ENCODE assay signal across 22 cellular contexts in the genomic region with DNA sequence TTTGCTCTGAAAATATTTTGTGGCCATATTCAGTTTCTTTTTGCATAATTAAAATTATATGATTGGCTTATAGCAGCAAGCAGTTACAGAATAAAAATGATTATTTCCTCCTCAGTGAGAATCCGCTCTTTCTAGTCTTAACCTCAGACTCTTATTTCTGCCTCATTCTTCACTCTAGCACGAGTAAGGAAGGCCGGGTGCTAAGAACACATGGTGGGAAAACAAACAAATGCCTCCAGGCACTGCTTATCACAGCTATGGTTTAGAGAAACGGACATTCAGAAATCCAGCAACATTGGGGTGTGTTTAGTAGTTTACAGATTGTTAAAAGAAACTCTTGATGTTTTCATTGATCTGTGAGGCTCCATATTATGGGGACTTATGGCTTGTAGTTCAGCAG.
"Had no signal": no experiment of that assay in that cellular context is flagged by ENCODE, and none has a peak within 500 bp of the region (broad histone marks: within the 10 kb centered on the region; RNA-seq: fewer than 3 reads in every experiment).

No MANE protein-coding gene starts in this region.

- H3K27me3 ChIP-seq: gastrocnemius medialis, spleen, upper lobe of left lung had no signal

- H3K27ac ChIP-seq: gastrocnemius medialis, spleen, thoracic aorta, upper lobe of left lung, WERI-Rb-1 had no signal

- H3K4me3 Mint-ChIP-seq: activated CD4-positive, alpha-beta T cell treated with anti-CD3 and anti-CD28 coated beads, Interleukin-2, amount 10 ng/mL, durations not matched to agents 7 days and 5 days; activated CD8-positive, alpha-beta T cell treated with anti-CD3 and anti-CD28 coated beads, Interleukin-2, amount 10 ng/mL, durations not matched to agents 7 days and 5 days; activated naive CD8-positive, alpha-beta T cell treated with anti-CD3 and anti-CD28 coated beads for 36 hours; nephron had no signal

- H3K27me3 Mint-ChIP-seq: activated CD4-positive, alpha-beta T cell treated with anti-CD3 and anti-CD28 coated beads, Interleukin-2, amount 10 ng/mL, durations not matched to agents 7 days and 5 days; activated naive CD8-positive, alpha-beta T cell treated with anti-CD3 and anti-CD28 coated beads for 36 hours had no signal

- H3K4me3 ChIP-seq: gastrocnemius medialis, spleen, thoracic aorta, upper lobe of left lung had no signal

- FAIRE-seq: bronchial epithelial cell, TTC549 had no signal

- H3K36me3 ChIP-seq: gastrocnemius medialis, thoracic aorta, upper lobe of left lung, WERI-Rb-1 had no signal

- H3K9me3 ChIP-seq: gastrocnemius medialis, spleen, thoracic aorta, upper lobe of left lung had no signal

- H3K27ac Mint-ChIP-seq: activated CD4-positive, alpha-beta T cell treated with anti-CD3 and anti-CD28 coated beads, Interleukin-2, amount 10 ng/mL, durations not matched to agents 7 days and 5 days; activated CD8-positive, alpha-beta T cell treated with anti-CD3 and anti-CD28 coated beads, Interleukin-2, amount 10 ng/mL, durations not matched to agents 7 days and 5 days; activated naive CD8-positive, alpha-beta T cell treated with anti-CD3 and anti-CD28 coated beads for 36 hours; nephron had no signal

- ATAC-seq: activated CD8-positive, alpha-beta T cell treated with anti-CD3 and anti-CD28 coated beads, Interleukin-2, amount 10 ng/mL, durations not matched to agents 7 days and 5 days; esophagus mucosa; gastrocnemius medialis; left ventricle myocardium superior had no signal

- H3K9me3 Mint-ChIP-seq: activated CD4-positive, alpha-beta T cell treated with anti-CD3 and anti-CD28 coated beads, Interleukin-2, amount 10 ng/mL, durations not matched to agents 7 days and 5 days; activated naive CD8-positive, alpha-beta T cell treated with anti-CD3 and anti-CD28 coated beads for 36 hours; nephron had no signal

- DNase-seq: activated CD4-positive, alpha-beta T cell treated with anti-CD3 and anti-CD28 coated beads, Interleukin-2, amount 10 ng/mL, durations not matched to agents 7 days and 5 days; activated CD4-positive, CD25-positive, alpha-beta regulatory T cell treated with anti-CD3 and anti-CD28 coated beads, Interleukin-2, amount 50 U/mL, for 72 hours; activated CD8-positive, alpha-beta T cell treated with anti-CD3 and anti-CD28 coated beads, Interleukin-2, amount 10 ng/mL, durations not matched to agents 7 days and 5 days; activated naive CD8-positive, alpha-beta T cell treated with anti-CD3 and anti-CD28 coated beads for 36 hours; activated T-cell treated with anti-CD3 and anti-CD28 coated beads, Interleukin-2, amount 50 U/mL, for 1 hour; amniotic stem cell; gastrocnemius medialis; hippocampal formation; left ventricle myocardium superior; mammary epithelial cell; posterior cingulate gyrus; spleen; stimulated activated CD4-positive, alpha-beta T cell treated with anti-CD3 and anti-CD28 coated beads, Interleukin-4, amount 100 ng/mL, for 1 hour; stimulated activated naive CD4-positive, alpha-beta T cell treated with Interleukin-2 at 50 U/mL for 16 hours; T-helper 1 cell; upper lobe of left lung had no signal
